ENCODE assay signal across 8 cellular contexts in genomic region chr7:114086491-114086905, GRCh38.
DNase-seq lines count a peak whose midpoint lies in the region; ATAC-seq and TF ChIP-seq lines count a peak whose summit lies in the region.

No MANE protein-coding gene starts in this region.

- no peaks in the 10 kb centered on the region for H3K36me3 Mint-ChIP-seq in activated naive CD4-positive, alpha-beta T cell treated with anti-CD3 and anti-CD28 coated beads for 36 hours (ENCODE audit: low read depth)

- CTCF ChIA-PET in activated naive CD4-positive, alpha-beta T cell treated with anti-CD3 and anti-CD28 coated beads for 36 hours (lab: Charles Lee): no interaction called here

- intact Hi-C loops in activated naive CD4-positive, alpha-beta T cell treated with anti-CD3 and anti-CD28 coated beads for 36 hours (cut with micrococcal nuclease): loop anchor here (10.0 kb wide), 1 partner anchor 578 kb away; no protein-coding TSS in a partner anchor
- intact Hi-C loops in ovary (cut with DNase I): loop anchor here in 1 of 4 donors (10.0 kb wide), 2 partner anchors 328 to 838 kb away; partner anchors contain the start of genes FOXP2 and MDFIC

- peaks cover 40% of the 10 kb centered on the region for H3K4me1 Mint-ChIP-seq in activated naive CD4-positive, alpha-beta T cell treated with anti-CD3 and anti-CD28 coated beads for 36 hours (ENCODE audit: low read depth)

- H3K9me3 ChIP-seq in SK-N-MC (ENCODE audit: low read depth, low read length): no peaks in the 10 kb centered on the region
- no peaks in the 10 kb centered on the region for H3K9me3 ChIP-seq in ovary

- no peaks in the 10 kb centered on the region for H3K4me1 ChIP-seq in ovary (ENCODE audit: insufficient read depth)

- no peak overlapping the region for H3K27ac Mint-ChIP-seq in activated naive CD4-positive, alpha-beta T cell treated with anti-CD3 and anti-CD28 coated beads for 36 hours

- H3K27ac ChIP-seq in SK-N-MC: peak overlapping the region; percentile 69
- H3K27ac ChIP-seq in ovary: peak overlapping the region; percentile 77 to 97

- no peak for ATAC-seq in GM18868 (IDR thresholded peaks at IDR 0.05; ENCODE audit: unreplicated experiment)

- TF ChIP-seq EP300 in ovary (IDR thresholded peaks at IDR 0.05): no peak

- H3K36me3 ChIP-seq in SK-N-MC (ENCODE audit: insufficient read depth, low read length) (no peaks in the 10 kb centered on the region), ovary (no peaks in the 10 kb centered on the region)

- no peak for DNase-seq in activated naive CD4-positive, alpha-beta T cell treated with anti-CD3 and anti-CD28 coated beads for 36 hours
- no peak for DNase-seq in activated naive CD4-positive, alpha-beta T cell treated with Interleukin-2 at 50 U/mL for 16 hours
- no peak for DNase-seq in SK-N-MC (ENCODE audit: low read depth, low spot score)
- DNase-seq in foreskin fibroblast: no peak
- DNase-seq in ovary: peak in 2 of 5 donors; percentile 30 to 37
- DNase-seq in NCI-H187 treated with DMSO at 0.1 percent for 48 hours (lab: John Stamatoyannopoulos, UW): no peak
- DNase-seq in activated CD4-positive, alpha-beta T cell treated with anti-CD3 and anti-CD28 coated beads, Interleukin-2, amount 50 U/mL, for 4 hours: no peak

- H3K27me3 Mint-ChIP-seq in activated naive CD4-positive, alpha-beta T cell treated with anti-CD3 and anti-CD28 coated beads for 36 hours (ENCODE audit: low read depth): peaks cover 59% of the 10 kb centered on the region

- H3K4me3 ChIP-seq in SK-N-MC: peak overlapping the region; percentile 97
- peak overlapping the region; percentile 57 to 96 for H3K4me3 ChIP-seq in foreskin fibroblast (ENCODE audit: low read depth in 1 of 2, low read length in 2 of 2)
- peak overlapping the region; percentile 80 for H3K4me3 ChIP-seq in ovary

- H3K4me3 Mint-ChIP-seq in activated naive CD4-positive, alpha-beta T cell treated with anti-CD3 and anti-CD28 coated beads for 36 hours: peak overlapping the region; percentile 68

- H3K27me3 ChIP-seq in ovary: no peaks in the 10 kb centered on the region

- TF ChIP-seq POLR2A in ovary (IDR thresholded peaks at IDR 0.05): no peak

- TF ChIP-seq CTCF in foreskin fibroblast (IDR thresholded peaks at IDR 0.05; ENCODE audit: low read depth, low read length) (no peak), ovary (IDR thresholded peaks at IDR 0.05) (no peak)

- peak overlapping the region; percentile 84 for H3K9ac ChIP-seq in SK-N-MC (ENCODE audit: insufficient read length)

- 1% methylated on average over 32 to 37 of the region's 37 CpGs for WGBS in ovary, 3 donors

- H3K9me3 Mint-ChIP-seq in activated naive CD4-positive, alpha-beta T cell treated with anti-CD3 and anti-CD28 coated beads for 36 hours: no peaks in the 10 kb centered on the region
